ENCODE assay signal across 8 cellular contexts in the genomic region with DNA sequence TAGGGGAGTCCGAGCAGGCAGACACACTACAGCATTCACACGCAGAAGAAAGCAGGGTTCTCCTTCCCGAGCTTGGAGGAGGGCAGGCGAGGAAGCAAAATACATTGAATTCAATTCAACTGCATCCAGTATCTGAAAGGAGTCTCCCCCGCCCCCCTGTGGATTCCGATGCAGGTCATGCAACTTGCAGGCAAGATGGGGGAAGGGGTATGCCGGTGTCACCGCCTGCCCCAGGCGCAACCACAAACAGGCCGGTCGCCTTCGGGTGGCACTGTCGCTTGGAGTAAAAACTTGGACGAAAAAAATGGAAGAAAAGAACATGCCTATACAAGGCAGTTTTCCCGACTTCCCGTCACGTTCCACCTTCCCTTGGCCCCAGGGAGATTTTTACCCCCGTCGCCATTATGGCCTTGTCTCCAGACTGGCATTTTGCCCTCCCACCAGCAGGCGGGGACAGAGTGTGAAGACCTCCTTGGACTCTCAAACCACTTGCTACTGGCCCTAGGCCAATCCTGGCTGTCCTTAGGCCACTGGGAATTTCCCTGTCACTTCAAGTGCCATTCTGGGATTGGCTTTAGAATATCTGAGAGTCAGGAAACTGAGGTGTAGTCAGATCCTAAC. TPM values are rescaled to one million over a fixed set of nuclear protein-coding genes. Genes with fewer than 3 reads are reported as not detected.
DNase-seq lines count a peak whose midpoint lies in the region; ATAC-seq and TF ChIP-seq lines count a peak whose summit lies in the region.

No MANE protein-coding gene starts in this region.

- H3K4me1 Mint-ChIP-seq in activated naive CD8-positive, alpha-beta T cell treated with anti-CD3 and anti-CD28 coated beads, Interleukin-2, amount 10 ng/mL, durations not matched to agents 7 days and 5 days: peaks cover 15% of the 10 kb centered on the region
- H3K4me1 Mint-ChIP-seq in stimulated activated effector memory CD8-positive, alpha-beta T cell treated with anti-CD3 and anti-CD28 coated beads, Interleukin-12 subunit alpha, Interleukin-12 subunit beta, amount 100 ng/mL, for 72 hours: peaks cover 24% of the 10 kb centered on the region

- no peaks in the 10 kb centered on the region for H3K36me3 Mint-ChIP-seq in activated naive CD8-positive, alpha-beta T cell treated with anti-CD3 and anti-CD28 coated beads, Interleukin-2, amount 10 ng/mL, durations not matched to agents 7 days and 5 days
- peaks cover 6% of the 10 kb centered on the region for H3K36me3 Mint-ChIP-seq in stimulated activated effector memory CD8-positive, alpha-beta T cell treated with anti-CD3 and anti-CD28 coated beads, Interleukin-12 subunit alpha, Interleukin-12 subunit beta, amount 100 ng/mL, for 72 hours

- H3K4me3 Mint-ChIP-seq in activated naive CD8-positive, alpha-beta T cell treated with anti-CD3 and anti-CD28 coated beads, Interleukin-2, amount 10 ng/mL, durations not matched to agents 7 days and 5 days: peak overlapping the region; percentile 85
- H3K4me3 Mint-ChIP-seq in stimulated activated effector memory CD8-positive, alpha-beta T cell treated with anti-CD3 and anti-CD28 coated beads, Interleukin-12 subunit alpha, Interleukin-12 subunit beta, amount 100 ng/mL, for 72 hours: no peak overlapping the region

- no peak for ATAC-seq in activated naive CD8-positive, alpha-beta T cell treated with anti-CD3 and anti-CD28 coated beads, Interleukin-2, amount 10 ng/mL, durations not matched to agents 7 days and 5 days (ENCODE audit: low read depth)
- no peak for ATAC-seq in stimulated activated effector memory CD8-positive, alpha-beta T cell treated with anti-CD3 and anti-CD28 coated beads, Interleukin-12 subunit alpha, Interleukin-12 subunit beta, amount 100 ng/mL, for 72 hours
- no peak for ATAC-seq in HG03565 (IDR thresholded peaks at IDR 0.05; ENCODE audit: unreplicated experiment)

- no peaks in the 10 kb centered on the region for H3K9me3 Mint-ChIP-seq in activated naive CD8-positive, alpha-beta T cell treated with anti-CD3 and anti-CD28 coated beads, Interleukin-2, amount 10 ng/mL, durations not matched to agents 7 days and 5 days
- no peaks in the 10 kb centered on the region for H3K9me3 Mint-ChIP-seq in stimulated activated effector memory CD8-positive, alpha-beta T cell treated with anti-CD3 and anti-CD28 coated beads, Interleukin-12 subunit alpha, Interleukin-12 subunit beta, amount 100 ng/mL, for 72 hours

- H3K27ac ChIP-seq in 22Rv1: no peak overlapping the region

- peaks cover 68% of the 10 kb centered on the region for H3K27me3 Mint-ChIP-seq in activated naive CD8-positive, alpha-beta T cell treated with anti-CD3 and anti-CD28 coated beads, Interleukin-2, amount 10 ng/mL, durations not matched to agents 7 days and 5 days

- DNase-seq in GM20000 (ENCODE audit: low spot score) (no peak), iPS-NIHi11 (ENCODE audit: low spot score) (peak; percentile 70), SHP77 (lab: John Stamatoyannopoulos, UW) (no peak), mucosa of gallbladder (ENCODE audit: low spot score) (no peak)
- DNase-seq in activated naive CD8-positive, alpha-beta T cell treated with anti-CD3 and anti-CD28 coated beads, Interleukin-2, amount 10 ng/mL, durations not matched to agents 7 days and 5 days: no peak
- no peak for DNase-seq in stimulated activated effector memory CD8-positive, alpha-beta T cell treated with anti-CD3 and anti-CD28 coated beads, Interleukin-12 subunit alpha, Interleukin-12 subunit beta, amount 100 ng/mL, for 72 hours (ENCODE audit: low spot score in 2 of 2)

- POLR2A ChIA-PET in activated naive CD8-positive, alpha-beta T cell treated with anti-CD3 and anti-CD28 coated beads, Interleukin-2, amount 10 ng/mL, durations not matched to agents 7 days and 5 days (lab: Charles Lee): no interaction called here

- TF ChIP-seq CTCF in 22Rv1 (IDR thresholded peaks at IDR 0.05) (peak; percentile 38), GM20000 (IDR thresholded peaks at IDR 0.05; ENCODE audit: extremely low read depth, missing control alignments) (peak; percentile 33)

- H3K27ac Mint-ChIP-seq in activated naive CD8-positive, alpha-beta T cell treated with anti-CD3 and anti-CD28 coated beads, Interleukin-2, amount 10 ng/mL, durations not matched to agents 7 days and 5 days: no peak overlapping the region
- H3K27ac Mint-ChIP-seq in stimulated activated effector memory CD8-positive, alpha-beta T cell treated with anti-CD3 and anti-CD28 coated beads, Interleukin-12 subunit alpha, Interleukin-12 subunit beta, amount 100 ng/mL, for 72 hours: no peak overlapping the region

RNA-seq across cellular contexts. Expression of gene NTRK3, which starts 1.6 kb away (rescaled TPM):
- total RNA-seq in activated naive CD8-positive, alpha-beta T cell treated with anti-CD3 and anti-CD28 coated beads, Interleukin-2, amount 10 ng/mL, durations not matched to agents 7 days and 5 days: not detected
- total RNA-seq in mucosa of gallbladder: 1.6 TPM
